17 cellular contexts compared by ENCODE assay signal in genomic region chr10:37739181-37739580, GRCh38.
DNase-seq lines count a peak whose midpoint lies in the region.
"Had no signal": no experiment of that assay in that cellular context is flagged by ENCODE, and none has a peak within 500 bp of the region (broad histone marks: within the 10 kb centered on the region; RNA-seq: fewer than 3 reads in every experiment).

No MANE protein-coding gene starts in this region.

- H3K9me3 ChIP-seq in GM23248 (ENCODE audit: low read depth) = no peaks in the 10 kb centered on the region
- no peaks in the 10 kb centered on the region for H3K9me3 ChIP-seq in MG63

- no peaks in the 10 kb centered on the region for H4K20me1 ChIP-seq in GM23248 (ENCODE audit: insufficient read depth)
- H4K20me1 ChIP-seq: BLaER1 had no signal

- peaks cover 18% of the 10 kb centered on the region for H3K4me1 ChIP-seq in GM23248 (ENCODE audit: insufficient read depth)
- H3K4me1 ChIP-seq: BLaER1 had no signal

- H3K36me3 ChIP-seq in GM23248 (ENCODE audit: low read depth) = no peaks in the 10 kb centered on the region
- H3K36me3 ChIP-seq in MG63 = no peaks in the 10 kb centered on the region
- H3K36me3 ChIP-seq: BLaER1 had no signal

- H3K27me3 ChIP-seq in GM23248 (replicated peaks; ENCODE audit: insufficient read depth) (no peaks in the 10 kb centered on the region), MG63 (no peaks in the 10 kb centered on the region)
- H3K27me3 ChIP-seq: BLaER1 had no signal

- 0 out of 2 replicates have a peak, but pooled peaks cover 2% of the 10 kb centered on the region for H3F3A ChIP-seq in GM23248 (ENCODE audit: insufficient read depth)

- WGBS in GM23248 (ENCODE audit: low coverage in 1 of 2, low lambda C conversion rate in 2 of 2, missing lambda C conversion rate in 2 of 2), 2 experiments = 31 to 48% methylated on average over 3 of the region's 3 CpGs

- H2AFZ ChIP-seq in GM23248 = no peak overlapping the region

- H3K9ac ChIP-seq in GM23248 = no peak overlapping the region
- H3K9ac ChIP-seq: BLaER1 had no signal

- H3K4me2 ChIP-seq in GM23248 (ENCODE audit: unreplicated experiment) = no peak overlapping the region
- H3K4me2 ChIP-seq: BLaER1 had no signal

- in situ Hi-C loops in GM23248 (cut with MboI) = no loop called here

- H3K9me2 ChIP-seq in GM23248 (ENCODE audit: insufficient read depth) = no peaks in the 10 kb centered on the region

- H3K4me3 ChIP-seq in GM23248 = no peak overlapping the region
- no peak overlapping the region for H3K4me3 ChIP-seq in MG63
- H3K4me3 ChIP-seq: BLaER1, GM12878 had no signal

- no peak overlapping the region for H3K27ac ChIP-seq in GM23248
- H3K27ac ChIP-seq: 22Rv1, BLaER1, C4-2B had no signal

- peak; percentile 40 for DNase-seq in GM23248
- DNase-seq in MG63 = peak; percentile 22
- peak; percentile 40 for DNase-seq in RPMI7951 (ENCODE audit: low read depth)
- no peak for DNase-seq in SKM-1 treated with dmso at 0.1 percent for 144 hours (lab: John Stamatoyannopoulos, UW; ENCODE audit: unreplicated experiment)
- DNase-seq in GDM1 (lab: John Stamatoyannopoulos, UW) = no peak
- no peak for DNase-seq in NCI-H1930 (lab: John Stamatoyannopoulos, UW)
- DNase-seq: Caco-2; CD4-positive, CD25-positive, alpha-beta regulatory T cell; CD8-positive, alpha-beta T cell; DMS153; DND-41; H7; HCEC 1CT had no signal

- H3K79me2 ChIP-seq in GM23248 (ENCODE audit: insufficient read depth) = no peaks in the 10 kb centered on the region

Comparison
In these comparisons a context has a peak if more than half of its experiments do, and no peak if none do; other contexts are left out.
1. DNase-seq: peak in GM23248 (single experiment), MG63 (single experiment) and RPMI7951 (single experiment); none in SKM-1 treated with dmso at 0.1 percent for 144 hours (single experiment), GDM1 (single experiment) and NCI-H1930 (0 of 2).